In the genomic region with DNA sequence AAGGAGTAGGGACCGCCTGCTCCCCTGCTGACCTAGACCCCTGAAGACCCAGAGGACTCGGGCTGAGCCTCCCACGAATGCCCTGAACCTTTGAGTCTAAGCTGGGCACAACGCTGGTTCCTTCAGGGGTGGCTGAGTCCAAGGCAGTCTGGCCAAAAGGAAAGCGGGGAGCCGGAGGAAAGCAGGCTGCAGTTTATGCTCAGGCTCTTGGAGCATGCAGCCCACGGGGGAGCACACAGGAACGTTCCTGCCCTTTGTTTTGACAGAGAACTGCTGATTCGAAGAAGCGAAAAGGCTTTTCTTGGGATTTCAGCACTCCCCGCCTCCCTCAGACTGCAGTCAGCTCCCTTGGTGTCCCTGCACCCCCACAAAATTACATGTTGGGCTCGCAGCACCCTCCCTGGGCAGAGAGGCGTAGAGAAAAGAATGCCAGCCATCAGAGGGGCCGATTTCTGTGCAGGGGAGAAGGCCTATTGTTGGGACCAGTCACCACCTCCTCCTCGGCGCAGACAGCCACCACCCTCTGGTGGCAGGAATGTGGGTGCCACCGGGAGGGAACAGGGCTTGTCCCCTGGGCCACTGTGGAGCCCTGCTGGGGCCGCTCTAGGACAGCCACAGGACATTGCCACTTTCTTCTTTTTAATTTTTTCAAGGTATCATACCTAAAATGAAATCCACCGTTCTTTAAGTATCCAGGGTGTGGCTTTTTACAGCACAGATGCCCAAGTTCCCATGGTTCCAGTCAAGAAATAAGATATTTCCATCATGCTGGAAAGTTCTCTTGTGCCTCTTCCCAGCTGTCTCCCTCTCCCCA, we compare ENCODE assay signal across 8 cellular contexts.
DNase-seq lines count a peak whose midpoint lies in the region; ATAC-seq and TF ChIP-seq lines count a peak whose summit lies in the region.

No MANE protein-coding gene starts in this region.

- H3K27ac Mint-ChIP-seq in activated CD4-positive, alpha-beta memory T cell treated with anti-CD3 and anti-CD28 coated beads for 36 hours: no peak overlapping the region
- H3K27ac Mint-ChIP-seq in mesothelial cell of epicardium: peak overlapping the region; percentile 96
- no peak overlapping the region for H3K27ac Mint-ChIP-seq in stimulated activated effector memory CD8-positive, alpha-beta T cell treated with anti-CD3 and anti-CD28 coated beads, Interleukin-12 subunit alpha, Interleukin-12 subunit beta, amount 100 ng/mL, for 72 hours

- no peaks in the 10 kb centered on the region for H3K9me3 Mint-ChIP-seq in activated CD4-positive, alpha-beta memory T cell treated with anti-CD3 and anti-CD28 coated beads for 36 hours
- no peaks in the 10 kb centered on the region for H3K9me3 Mint-ChIP-seq in mesothelial cell of epicardium
- H3K9me3 Mint-ChIP-seq in stimulated activated effector memory CD8-positive, alpha-beta T cell treated with anti-CD3 and anti-CD28 coated beads, Interleukin-12 subunit alpha, Interleukin-12 subunit beta, amount 100 ng/mL, for 72 hours: no peaks in the 10 kb centered on the region

- ATAC-seq in stimulated activated effector memory CD8-positive, alpha-beta T cell treated with anti-CD3 and anti-CD28 coated beads, Interleukin-12 subunit alpha, Interleukin-12 subunit beta, amount 100 ng/mL, for 72 hours: peak; percentile 57
- ATAC-seq in HG03521 (IDR thresholded peaks at IDR 0.05; ENCODE audit: unreplicated experiment): no peak

- H3K4me3 ChIP-seq in epithelial cell of esophagus (ENCODE audit: low read length): no peak overlapping the region

- intact Hi-C loops in activated CD4-positive, alpha-beta memory T cell treated with anti-CD3 and anti-CD28 coated beads for 36 hours (cut with micrococcal nuclease): loop anchor here (5.0 kb wide), 2 partner anchors 157 to 172 kb away; no protein-coding TSS in a partner anchor

- H3K36me3 Mint-ChIP-seq in activated CD4-positive, alpha-beta memory T cell treated with anti-CD3 and anti-CD28 coated beads for 36 hours: no peaks in the 10 kb centered on the region
- H3K36me3 Mint-ChIP-seq in mesothelial cell of epicardium: peaks cover 2% of the 10 kb centered on the region
- H3K36me3 Mint-ChIP-seq in stimulated activated effector memory CD8-positive, alpha-beta T cell treated with anti-CD3 and anti-CD28 coated beads, Interleukin-12 subunit alpha, Interleukin-12 subunit beta, amount 100 ng/mL, for 72 hours: no peaks in the 10 kb centered on the region

- POLR2A ChIA-PET in activated CD4-positive, alpha-beta memory T cell treated with anti-CD3 and anti-CD28 coated beads for 36 hours (lab: Charles Lee): no interaction called here

- TF ChIP-seq CTCF in epithelial cell of esophagus (IDR thresholded peaks at IDR 0.05; ENCODE audit: insufficient read depth, low read depth, low read length, missing control alignments) (peak; percentile 98), mesothelial cell of epicardium (IDR thresholded peaks at IDR 0.05; ENCODE audit: unreplicated experiment) (peak; percentile 96)

- no peaks in the 10 kb centered on the region for H3K27me3 Mint-ChIP-seq in activated CD4-positive, alpha-beta memory T cell treated with anti-CD3 and anti-CD28 coated beads for 36 hours
- H3K27me3 Mint-ChIP-seq in mesothelial cell of epicardium (ENCODE audit: low read depth): no peaks in the 10 kb centered on the region

- H3K4me3 Mint-ChIP-seq in activated CD4-positive, alpha-beta memory T cell treated with anti-CD3 and anti-CD28 coated beads for 36 hours: no peak overlapping the region
- no peak overlapping the region for H3K4me3 Mint-ChIP-seq in mesothelial cell of epicardium
- no peak overlapping the region for H3K4me3 Mint-ChIP-seq in stimulated activated effector memory CD8-positive, alpha-beta T cell treated with anti-CD3 and anti-CD28 coated beads, Interleukin-12 subunit alpha, Interleukin-12 subunit beta, amount 100 ng/mL, for 72 hours

- CTCF ChIA-PET in activated CD4-positive, alpha-beta memory T cell treated with anti-CD3 and anti-CD28 coated beads for 36 hours (lab: Charles Lee): interaction anchor here (1.6 to 1.8 kb wide), 2 partner anchors 155 to 171 kb away, joined by 4 to 10 read pairs; no protein-coding TSS in a partner anchor

- DNase-seq in AG08395 (ENCODE audit: low spot score): peak; percentile 93
- DNase-seq in GM19240 (ENCODE audit: insufficient read length, low spot score): peak; percentile 66
- DNase-seq in NCI-H526 (lab: John Stamatoyannopoulos, UW): peak; percentile 49 to 86
- DNase-seq in activated CD4-positive, alpha-beta memory T cell treated with anti-CD3 and anti-CD28 coated beads for 36 hours: peak; percentile 63
- DNase-seq in epithelial cell of esophagus (ENCODE audit: low read depth): peak; percentile 70
- DNase-seq in mesothelial cell of epicardium (ENCODE audit: low spot score in 2 of 2, unreplicated experiment in 2 of 2): peak; percentile 75 to 91
- peak; percentile 23 to 61 for DNase-seq in stimulated activated effector memory CD8-positive, alpha-beta T cell treated with anti-CD3 and anti-CD28 coated beads, Interleukin-12 subunit alpha, Interleukin-12 subunit beta, amount 100 ng/mL, for 72 hours (ENCODE audit: low spot score in 2 of 2)

- no peaks in the 10 kb centered on the region for H3K4me1 Mint-ChIP-seq in activated CD4-positive, alpha-beta memory T cell treated with anti-CD3 and anti-CD28 coated beads for 36 hours (ENCODE audit: low read depth)
- peaks cover 91% of the 10 kb centered on the region for H3K4me1 Mint-ChIP-seq in mesothelial cell of epicardium
- H3K4me1 Mint-ChIP-seq in stimulated activated effector memory CD8-positive, alpha-beta T cell treated with anti-CD3 and anti-CD28 coated beads, Interleukin-12 subunit alpha, Interleukin-12 subunit beta, amount 100 ng/mL, for 72 hours: no peaks in the 10 kb centered on the region

Comparison
In these comparisons a context has a peak if more than half of its experiments do, and no peak if none do; other contexts are left out.
1. DNase-seq: peak in every context shown above with its lines; median percentile 93 in AG08395; 83 in mesothelial cell of epicardium; 70 in epithelial cell of esophagus; 68 in NCI-H526; 66 in GM19240; 63 in activated CD4-positive, alpha-beta memory T cell treated with anti-CD3 and anti-CD28 coated beads for 36 hours; 42 in stimulated activated effector memory CD8-positive, alpha-beta T cell treated with anti-CD3 and anti-CD28 coated beads, Interleukin-12 subunit alpha, Interleukin-12 subunit beta, amount 100 ng/mL, for 72 hours.